17 cellular contexts compared by ENCODE assay signal in genomic region chr11:70525466-70525865, GRCh38.
DNase-seq lines count a peak whose midpoint lies in the region; ATAC-seq, FAIRE-seq and TF ChIP-seq lines count a peak whose summit lies in the region.
"Had no signal": no experiment of that assay in that cellular context is flagged by ENCODE, and none has a peak within 500 bp of the region (broad histone marks: within the 10 kb centered on the region; RNA-seq: fewer than 3 reads in every experiment).

No MANE protein-coding gene starts in this region.

- intact Hi-C loops in natural killer cell (cut with micrococcal nuclease): no loop called here
- intact Hi-C loops in tibial artery (cut with DNase I; ENCODE audit: low total_unique reads): no loop called here

- no peaks in the 10 kb centered on the region for H3K4me1 Mint-ChIP-seq in natural killer cell treated with Interleukin-12 subunit alpha and Interleukin-12 subunit beta and Interleukin-15 and Interleukin-18, amount 100 ng/mL, for 72 hours (ENCODE audit: low read depth in 2 of 2)
- H3K4me1 Mint-ChIP-seq in natural killer cell: no peaks in the 10 kb centered on the region

- TF ChIP-seq RAD21 in H1 (IDR thresholded peaks at IDR 0.05 in 1 of 2, conservative IDR thresholded peaks at IDR 0.05 in 1 of 2; ENCODE audit: low read depth in 2 of 2, low read length in 2 of 2): no peak

- H3K27me3 Mint-ChIP-seq in natural killer cell treated with Interleukin-12 subunit alpha and Interleukin-12 subunit beta and Interleukin-15 and Interleukin-18, amount 100 ng/mL, for 72 hours: peaks cover 22 to 23% of the 10 kb centered on the region in 2 donors
- H3K27me3 Mint-ChIP-seq in natural killer cell (ENCODE audit: low read depth in 2 of 2): peaks cover 17 to 23% of the 10 kb centered on the region in 2 donors

- H3K79me2 ChIP-seq in H1 (ENCODE audit: control insufficient read depth in 1 of 2, insufficient read depth in 2 of 2, low read length in 2 of 2): no peaks in the 10 kb centered on the region

- H3K18ac ChIP-seq in H1 (ENCODE audit: extremely low read depth, low read length): peak overlapping the region; percentile 12
- H3K18ac ChIP-seq in neuronal stem cell (ENCODE audit: low read length): peak overlapping the region; percentile 62

- no peak overlapping the region for H3K27ac Mint-ChIP-seq in natural killer cell treated with Interleukin-12 subunit alpha and Interleukin-12 subunit beta and Interleukin-15 and Interleukin-18, amount 100 ng/mL, for 72 hours
- H3K27ac Mint-ChIP-seq in natural killer cell: no peak overlapping the region

- H3K9ac ChIP-seq in H1 (replicated peaks in 1 of 4; ENCODE audit: extremely low read depth in 1 of 4, low read depth in 3 of 4, low read length in 3 of 4): no peak overlapping the region
- H3K9ac ChIP-seq in neuronal stem cell (ENCODE audit: low read depth, low read length, poor library complexity): no peak overlapping the region
- H3K9ac ChIP-seq: KMS-11 had no signal

- H3K36me3 ChIP-seq in H1 (ENCODE audit: control insufficient read depth in 2 of 4, insufficient read depth in 4 of 4, low read length in 3 of 4): no peaks in the 10 kb centered on the region
- H3K36me3 ChIP-seq in neuronal stem cell (replicated peaks in 1 of 2; ENCODE audit: control insufficient read depth in 2 of 2, insufficient read depth in 2 of 2, low read length in 2 of 2): no peaks in the 10 kb centered on the region
- H3K36me3 ChIP-seq in tibial artery: no peaks in the 10 kb centered on the region
- H3K36me3 ChIP-seq: HAP-1, MG63 had no signal

- peak; percentile 6 for DNase-seq in natural killer cell treated with Interleukin-12 subunit alpha and Interleukin-12 subunit beta and Interleukin-15 and Interleukin-18, amount 100 ng/mL, for 72 hours (ENCODE audit: low spot score)
- DNase-seq in natural killer cell (no peak), H1 (ENCODE audit: low read depth in 1 of 2, low spot score in 2 of 2) (no peak), neuronal stem cell (ENCODE audit: low spot score) (no peak), tibial artery (no peak), occipital lobe (lab: John Stamatoyannopoulos, UW) (no peak)
- DNase-seq: MG63, NCI-H1092, NCI-H2081 treated with DMSO at 0.1 percent for 48 hours, NCI-H510A had no signal

- peaks cover 8 to 43% (median 30%) of the 10 kb centered on the region in 4 experiments for H3K4me1 ChIP-seq in H1 (replicated peaks in 1 of 4; ENCODE audit: control insufficient read depth in 3 of 4, insufficient read depth in 4 of 4, low read length in 3 of 4)
- H3K4me1 ChIP-seq in neuronal stem cell (ENCODE audit: control insufficient read depth in 2 of 2, insufficient read depth in 1 of 2, low read depth in 1 of 2, low read length in 2 of 2): peaks cover 35 to 58% of the 10 kb centered on the region in 2 donors
- no peaks in the 10 kb centered on the region for H3K4me1 ChIP-seq in tibial artery
- H3K4me1 ChIP-seq: HAP-1 had no signal

- no peak overlapping the region for H3K14ac ChIP-seq in H1 (ENCODE audit: insufficient read length)
- no peak overlapping the region for H3K14ac ChIP-seq in neuronal stem cell (ENCODE audit: low read length)

- H4K5ac ChIP-seq in H1 (ENCODE audit: insufficient read length, low read depth, low read length): no peak overlapping the region

- H2BK5ac ChIP-seq in H1 (ENCODE audit: low read depth, low read length) (peak overlapping the region; percentile 27; the same call in 1 of the 2 replicates), neuronal stem cell (ENCODE audit: low read length) (peak overlapping the region; percentile 76)

- peaks cover 6 to 8% of the 10 kb centered on the region in 2 experiments for H4K20me1 ChIP-seq in H1 (replicated peaks in 1 of 2; ENCODE audit: control insufficient read depth in 1 of 2, insufficient read depth in 2 of 2, low read length in 2 of 2)

- H3K4me3 ChIP-seq in H1 (ENCODE audit: extremely low read depth in 1 of 4, insufficient read depth in 2 of 4, low read depth in 3 of 4, low read length in 4 of 4): no peak overlapping the region
- H3K4me3 ChIP-seq in neuronal stem cell (ENCODE audit: low read length in 2 of 2): no peak overlapping the region
- H3K4me3 ChIP-seq in tibial artery: no peak overlapping the region
- H3K4me3 ChIP-seq: HAP-1, MG63 had no signal

- no peak for ATAC-seq in natural killer cell treated with Interleukin-12 subunit alpha and Interleukin-12 subunit beta and Interleukin-15 and Interleukin-18, amount 100 ng/mL, for 72 hours
- no peak for ATAC-seq in natural killer cell
- ATAC-seq in GM19397 (IDR thresholded peaks at IDR 0.05; ENCODE audit: unreplicated experiment): no peak
- ATAC-seq: HepG2, Panc1 had no signal

- H2BK15ac ChIP-seq in H1 (ENCODE audit: low read length): peak overlapping the region; percentile 22; the same call in 1 of the 2 replicates
- no peak overlapping the region for H2BK15ac ChIP-seq in neuronal stem cell (ENCODE audit: low read length)

- no peak overlapping the region; a peak in 1 of 4 replicates for H3K4me2 ChIP-seq in H1 (ENCODE audit: insufficient read depth in 1 of 2, low read depth in 2 of 2, low read length in 2 of 2)
- H3K4me2 ChIP-seq in neuronal stem cell (ENCODE audit: insufficient read depth, low read length, poor library complexity, severe bottlenecking): no peak overlapping the region
- H3K4me2 ChIP-seq: KMS-11 had no signal

- H2BK120ac ChIP-seq in H1 (replicated peaks; ENCODE audit: low read depth, low read length) (no peak overlapping the region), neuronal stem cell (ENCODE audit: low read depth, low read length) (no peak overlapping the region)

- CTCF ChIA-PET in H1 (lab: Charles Lee; ENCODE audit: partially characterized antibody): interaction anchor here (1.1 to 11.3 kb wide), 2 partner anchors 17 to 62 kb away, joined by 3 to 150 read pairs; no protein-coding TSS in a partner anchor

- H3K36me3 Mint-ChIP-seq in natural killer cell treated with Interleukin-12 subunit alpha and Interleukin-12 subunit beta and Interleukin-15 and Interleukin-18, amount 100 ng/mL, for 72 hours: no peaks in the 10 kb centered on the region
- no peaks in the 10 kb centered on the region for H3K36me3 Mint-ChIP-seq in natural killer cell

- H2BK20ac ChIP-seq in H1 (ENCODE audit: low read length): no peak overlapping the region

- H4K8ac ChIP-seq in H1 (ENCODE audit: extremely low read depth, insufficient read depth, low read length) (no peak overlapping the region; the same call in 1 of the 2 replicates), neuronal stem cell (ENCODE audit: low read depth, low read length) (no peak overlapping the region)

- TF ChIP-seq CTCF in natural killer cell (IDR thresholded peaks at IDR 0.05) (no peak), H1 (IDR thresholded peaks at IDR 0.05; ENCODE audit: control extremely low read depth in 1 of 3, insufficient read depth in 1 of 3, low read depth in 1 of 3, low read length in 3 of 3) (no peak), tibial artery (IDR thresholded peaks at IDR 0.05) (no peak)

- peak overlapping the region; percentile 88; the same call in 1 of the 2 replicates for H2AK5ac ChIP-seq in H1 (ENCODE audit: low read depth, low read length)
- peak overlapping the region; percentile 85 for H2AK5ac ChIP-seq in neuronal stem cell (ENCODE audit: low read depth, low read length)

- H3K23ac ChIP-seq in H1 (ENCODE audit: insufficient read length): no peak overlapping the region
- H3K23ac ChIP-seq in neuronal stem cell (ENCODE audit: low read depth, low read length, poor library complexity): peak overlapping the region; percentile 46

- H3K4ac ChIP-seq in H1 (replicated peaks; ENCODE audit: insufficient read length, low read depth, low read length): peak overlapping the region; percentile 41
- H3K4ac ChIP-seq in neuronal stem cell (ENCODE audit: low read length): no peak overlapping the region

- no peak for FAIRE-seq in H1 (lab: Jason Lieb, UNC)
- FAIRE-seq: GM12892, HepG2 had no signal

- no peaks in the 10 kb centered on the region for H3K27me3 ChIP-seq in H1 (replicated peaks in 1 of 4; ENCODE audit: control insufficient read depth in 3 of 4, extremely low read depth in 1 of 4, insufficient read depth in 3 of 4, low read length in 3 of 4)
- H3K27me3 ChIP-seq in neuronal stem cell (ENCODE audit: control insufficient read depth in 3 of 3, insufficient read depth in 3 of 3, low read depth in 1 of 3, low read length in 3 of 3): no peaks in the 10 kb centered on the region
- peaks cover 0 to 56% of the 10 kb centered on the region in 2 donors for H3K27me3 ChIP-seq in tibial artery
- H3K27me3 ChIP-seq: MG63 had no signal

- H3K9me3 Mint-ChIP-seq in natural killer cell treated with Interleukin-12 subunit alpha and Interleukin-12 subunit beta and Interleukin-15 and Interleukin-18, amount 100 ng/mL, for 72 hours: no peaks in the 10 kb centered on the region
- no peaks in the 10 kb centered on the region for H3K9me3 Mint-ChIP-seq in natural killer cell

- H2BK12ac ChIP-seq in H1 (ENCODE audit: low read depth, low read length) (0 out of 2 replicates have a peak overlapping the region, but pooled peaks have one; percentile 35), neuronal stem cell (ENCODE audit: low read length) (no peak overlapping the region)

- H4K91ac ChIP-seq in H1 (replicated peaks; ENCODE audit: insufficient read length, low read length) (peak overlapping the region; percentile 92), neuronal stem cell (ENCODE audit: low read depth, low read length, poor library complexity) (no peak overlapping the region)

- H2AFZ ChIP-seq in H1 (ENCODE audit: low read length): no peak overlapping the region
- no peak overlapping the region for H2AFZ ChIP-seq in neuronal stem cell (ENCODE audit: low read length)

- H3K79me1 ChIP-seq in H1 (ENCODE audit: low read depth, low read length) (peaks cover 2% of the 10 kb centered on the region), neuronal stem cell (ENCODE audit: low read depth, low read length) (peaks cover 3% of the 10 kb centered on the region)

- H3K56ac ChIP-seq in H1 (replicated peaks; ENCODE audit: insufficient read length, low read depth, low read length): no peak overlapping the region

- no peak overlapping the region for H3K27ac ChIP-seq in H1 (ENCODE audit: low read depth, low read length)
- no peak overlapping the region for H3K27ac ChIP-seq in neuronal stem cell (replicated peaks; ENCODE audit: low read length)
- no peak overlapping the region for H3K27ac ChIP-seq in tibial artery
- H3K27ac ChIP-seq: C4-2B, KMS-11 had no signal

- no peak for TF ChIP-seq EP300 in H1 (IDR thresholded peaks at IDR 0.05; ENCODE audit: borderline replicate concordance in 1 of 2, low read depth in 2 of 2, low read length in 2 of 2)

- no peaks in the 10 kb centered on the region for H3K23me2 ChIP-seq in H1 (ENCODE audit: low read depth, low read length)

- TF ChIP-seq POLR2A in H1 (IDR thresholded peaks at IDR 0.05; ENCODE audit: control extremely low read depth in 1 of 2, low read depth in 2 of 2, low read length in 2 of 2): no peak

- no peak overlapping the region for H3K4me3 Mint-ChIP-seq in natural killer cell treated with Interleukin-12 subunit alpha and Interleukin-12 subunit beta and Interleukin-15 and Interleukin-18, amount 100 ng/mL, for 72 hours
- no peak overlapping the region for H3K4me3 Mint-ChIP-seq in natural killer cell

- POLR2A ChIA-PET in H1 (lab: Charles Lee; ENCODE audit: partially characterized antibody): interaction anchor here (0.6 to 0.9 kb wide), 2 partner anchors 53 to 1629 kb away, joined by 4 to 5 read pairs; no protein-coding TSS in a partner anchor

- WGBS in H1 (ENCODE audit: extremely low coverage in 1 of 2, insufficient coverage in 1 of 2, insufficient read length in 1 of 2, insufficient replicate concordance in 2 of 2, low coverage in 1 of 2, low lambda C conversion rate in 2 of 2, missing lambda C conversion rate in 1 of 2), 2 experiments: 82% methylated on average over 7 of the region's 7 CpGs; no CpG with 5 or more reads in 1 of the 2 experiments
- no CpG with 5 or more reads among the region's 7 CpGs for WGBS in neuronal stem cell (ENCODE audit: extremely low coverage in 2 of 2, insufficient read length in 2 of 2, insufficient replicate concordance in 1 of 2), 2 donors

- H3K9me3 ChIP-seq in H1 (ENCODE audit: insufficient read depth in 2 of 2, low read depth in 1 of 2, low read length in 1 of 2): no peaks in the 10 kb centered on the region
- peaks cover 0 to 4% of the 10 kb centered on the region in 2 donors for H3K9me3 ChIP-seq in neuronal stem cell (replicated peaks in 1 of 2; ENCODE audit: control insufficient read depth in 2 of 2, insufficient read depth in 1 of 2, low read depth in 1 of 2, low read length in 2 of 2)
- H3K9me3 ChIP-seq in tibial artery: no peaks in the 10 kb centered on the region
- H3K9me3 ChIP-seq: HAP-1, MG63 had no signal
